In the genomic region with DNA sequence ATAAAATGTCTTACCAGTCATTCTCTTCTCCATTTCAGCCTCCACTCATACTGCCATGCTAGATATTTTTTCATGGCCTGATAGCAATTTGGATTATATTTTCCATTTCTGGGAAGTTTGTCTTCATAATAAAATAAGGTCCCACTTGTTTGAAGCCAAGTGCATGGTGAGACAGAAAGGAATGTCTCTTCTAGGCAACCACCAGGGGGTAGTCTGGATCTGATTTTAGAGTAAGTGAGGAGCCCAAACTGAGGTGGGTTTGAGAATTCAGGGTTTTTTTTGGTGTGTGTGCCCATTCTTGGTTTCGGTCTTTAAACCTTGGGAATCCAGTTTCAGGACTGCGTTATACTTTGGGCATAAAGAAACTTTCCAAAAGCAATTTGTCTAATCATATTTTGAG, we compare ENCODE assay signal across 8 cellular contexts.
DNase-seq lines count a peak whose midpoint lies in the region; ATAC-seq and TF ChIP-seq lines count a peak whose summit lies in the region.

No MANE protein-coding gene starts in this region.

- peak; percentile 69 for TF ChIP-seq CTCF in kidney epithelial cell (IDR thresholded peaks at IDR 0.05; ENCODE audit: insufficient read depth, low read length, poor library complexity, severe bottlenecking)

- no peak overlapping the region for H3K4me3 ChIP-seq in kidney epithelial cell (ENCODE audit: low read depth, low read length)

- DNase-seq in LHCN-M2 (ENCODE audit: low read depth) (peak; percentile 35), kidney epithelial cell (ENCODE audit: low read depth) (peak; percentile 16), NCI-H1930 (lab: John Stamatoyannopoulos, UW) (no peak), cerebellar nuclear complex (lab: John Stamatoyannopoulos, UW) (no peak)
- no peak for DNase-seq in activated naive CD4-positive, alpha-beta T cell treated with Interleukin-2 at 50 U/mL for 16 hours

- H3K36me3 ChIP-seq in kidney epithelial cell (ENCODE audit: control insufficient read depth, insufficient read depth, low read length), result no peaks in the 10 kb centered on the region

- H3K27me3 ChIP-seq in kidney epithelial cell (ENCODE audit: control insufficient read depth, insufficient read depth, low read length), result no peaks in the 10 kb centered on the region

- peak; percentile 66 for ATAC-seq in GM18498 (IDR thresholded peaks at IDR 0.05; ENCODE audit: unreplicated experiment)
- ATAC-seq in SK-N-SH treated with all-trans-retinoic acid at 6 μM for 48 hours, result peak; percentile 69
- no peak for ATAC-seq in GM19467 (IDR thresholded peaks at IDR 0.05; ENCODE audit: unreplicated experiment)

TF ChIP-seq in SK-N-SH treated with all-trans-retinoic acid at 6 μM for 48 hours, 23 proteins besides CTCF, POLR2A, EP300 and RAD21:
- TF ChIP-seq ZFP30 (CRISPR knock-in tag; IDR thresholded peaks at IDR 0.05), result no peak
- TF ChIP-seq, protein P1, sequence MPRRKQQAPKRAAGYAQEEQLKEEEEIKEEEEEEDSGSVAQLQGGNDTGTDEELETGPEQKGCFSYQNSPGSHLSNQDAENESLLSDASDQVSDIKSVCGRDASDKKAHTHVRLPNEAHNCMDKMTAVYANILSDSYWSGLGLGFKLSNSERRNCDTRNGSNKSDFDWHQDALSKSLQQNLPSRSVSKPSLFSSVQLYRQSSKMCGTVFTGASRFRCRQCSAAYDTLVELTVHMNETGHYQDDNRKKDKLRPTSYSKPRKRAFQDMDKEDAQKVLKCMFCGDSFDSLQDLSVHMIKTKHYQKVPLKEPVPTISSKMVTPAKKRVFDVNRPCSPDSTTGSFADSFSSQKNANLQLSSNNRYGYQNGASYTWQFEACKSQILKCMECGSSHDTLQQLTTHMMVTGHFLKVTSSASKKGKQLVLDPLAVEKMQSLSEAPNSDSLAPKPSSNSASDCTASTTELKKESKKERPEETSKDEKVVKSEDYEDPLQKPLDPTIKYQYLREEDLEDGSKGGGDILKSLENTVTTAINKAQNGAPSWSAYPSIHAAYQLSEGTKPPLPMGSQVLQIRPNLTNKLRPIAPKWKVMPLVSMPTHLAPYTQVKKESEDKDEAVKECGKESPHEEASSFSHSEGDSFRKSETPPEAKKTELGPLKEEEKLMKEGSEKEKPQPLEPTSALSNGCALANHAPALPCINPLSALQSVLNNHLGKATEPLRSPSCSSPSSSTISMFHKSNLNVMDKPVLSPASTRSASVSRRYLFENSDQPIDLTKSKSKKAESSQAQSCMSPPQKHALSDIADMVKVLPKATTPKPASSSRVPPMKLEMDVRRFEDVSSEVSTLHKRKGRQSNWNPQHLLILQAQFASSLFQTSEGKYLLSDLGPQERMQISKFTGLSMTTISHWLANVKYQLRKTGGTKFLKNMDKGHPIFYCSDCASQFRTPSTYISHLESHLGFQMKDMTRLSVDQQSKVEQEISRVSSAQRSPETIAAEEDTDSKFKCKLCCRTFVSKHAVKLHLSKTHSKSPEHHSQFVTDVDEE (CRISPR knock-in tag; IDR thresholded peaks at IDR 0.05), result no peak
- TF ChIP-seq SNAI2 (CRISPR knock-in tag; IDR thresholded peaks at IDR 0.05), result no peak
TF ChIP-seq in SK-N-SH treated with all-trans-retinoic acid at 6 μM for 48 hours: peak in this region for 0.

Comparison
In these comparisons a context has a peak if more than half of its experiments do, and no peak if none do; other contexts are left out.
1. DNase-seq: peak in LHCN-M2 (single experiment) and kidney epithelial cell (single experiment); none in NCI-H1930 (0 of 2), activated naive CD4-positive, alpha-beta T cell treated with Interleukin-2 at 50 U/mL for 16 hours (single experiment) and cerebellar nuclear complex (0 of 2).